In the genomic region with DNA sequence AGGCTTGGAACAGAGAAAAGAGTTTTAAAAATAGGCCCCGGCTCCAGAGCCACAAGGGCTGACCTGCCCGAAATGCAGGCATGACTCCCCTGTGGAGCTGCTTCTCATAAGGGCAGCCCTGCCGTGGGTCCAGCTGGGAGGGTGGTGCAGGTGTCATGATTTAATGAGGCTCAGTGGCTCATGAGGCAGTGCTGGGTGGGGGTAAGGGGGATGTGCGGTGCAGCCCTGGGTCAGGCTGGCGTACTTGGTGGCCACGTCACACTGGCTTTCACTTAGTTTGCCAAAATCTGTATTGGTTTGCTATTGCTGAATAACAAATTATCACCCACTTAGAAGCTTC, we compare ENCODE assay signal across 1 cellular context.
TF ChIP-seq lines count a peak whose summit lies in the region.

No MANE protein-coding gene starts in this region.

TF ChIP-seq in H1, 55 proteins besides CTCF, POLR2A, EP300 and RAD21:
- TF ChIP-seq TAF1 (IDR thresholded peaks at IDR 0.05; ENCODE audit: low read depth, low read length) (no peak), NRF1 (IDR thresholded peaks at IDR 0.05; ENCODE audit: low read depth, low read length) (no peak), SAP30 (IDR thresholded peaks at IDR 0.05; ENCODE audit: insufficient read depth, insufficient replicate concordance, low read length) (no peak), HDAC6 (IDR thresholded peaks at IDR 0.05; ENCODE audit: low read depth, low read length) (no peak), SIX5 (IDR thresholded peaks at IDR 0.05; ENCODE audit: low read depth, low read length) (no peak), SIN3A (conservative IDR thresholded peaks at IDR 0.05 in 1 of 2, IDR thresholded peaks at IDR 0.05 in 1 of 2; ENCODE audit: low read depth in 1 of 2, low read length in 2 of 2) (no peak)
- TF ChIP-seq, protein P1, sequence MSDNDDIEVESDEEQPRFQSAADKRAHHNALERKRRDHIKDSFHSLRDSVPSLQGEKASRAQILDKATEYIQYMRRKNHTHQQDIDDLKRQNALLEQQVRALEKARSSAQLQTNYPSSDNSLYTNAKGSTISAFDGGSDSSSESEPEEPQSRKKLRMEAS (IDR thresholded peaks at IDR 0.05) = no peak
